Comparison of ENCODE assay signal across 23 cellular contexts in genomic region chr21:19244502-19245187, GRCh38.
DNase-seq lines count a peak whose midpoint lies in the region; ATAC-seq, FAIRE-seq and TF ChIP-seq lines count a peak whose summit lies in the region.
"Had no signal": no experiment of that assay in that cellular context is flagged by ENCODE, and none has a peak within 500 bp of the region (broad histone marks: within the 10 kb centered on the region; RNA-seq: fewer than 3 reads in every experiment).

No MANE protein-coding gene starts in this region.

- no peaks in the 10 kb centered on the region for H4K20me1 ChIP-seq in K562 (replicated peaks; ENCODE audit: control insufficient read depth, insufficient read depth, low read length)

- H3K27me3 ChIP-seq in K562 (ENCODE audit: control insufficient read depth in 2 of 2, insufficient read depth in 2 of 2, low read length in 2 of 2) (no peaks in the 10 kb centered on the region), neuronal stem cell (ENCODE audit: control insufficient read depth in 3 of 3, insufficient read depth in 3 of 3, low read depth in 1 of 3, low read length in 3 of 3) (no peaks in the 10 kb centered on the region)
- H3K27me3 ChIP-seq: BE2C had no signal

- H3K36me3 Mint-ChIP-seq in chondrocyte (ENCODE audit: low read depth), result no peaks in the 10 kb centered on the region
- H3K36me3 Mint-ChIP-seq: CD4-positive, CD25-positive, alpha-beta regulatory T cell had no signal

- WGBS in K562 (ENCODE audit: insufficient coverage, low coverage, missing lambda C conversion rate), result 15% methylated on average over 28 of the region's 28 CpGs
- WGBS in neuronal stem cell (ENCODE audit: extremely low coverage in 2 of 2, insufficient read length in 2 of 2, insufficient replicate concordance in 1 of 2), 2 donors, result no CpG with 5 or more reads among the region's 28 CpGs

- intact Hi-C loops in K562 (cut with micrococcal nuclease), result no loop called here

- H3K4me2 ChIP-seq in K562 (ENCODE audit: insufficient read depth, low read length) (no peak overlapping the region), neuronal stem cell (ENCODE audit: insufficient read depth, low read length, poor library complexity, severe bottlenecking) (no peak overlapping the region)
- H3K4me2 ChIP-seq: GM23338 had no signal

- H3K79me1 ChIP-seq in neuronal stem cell (ENCODE audit: low read depth, low read length), result no peaks in the 10 kb centered on the region

- peak overlapping the region; percentile 60 for H2BK12ac ChIP-seq in neuronal stem cell (ENCODE audit: low read length)

- no peak overlapping the region for H2AFZ ChIP-seq in K562 (ENCODE audit: low read depth, low read length)
- H2AFZ ChIP-seq in neuronal stem cell (ENCODE audit: low read length), result no peak overlapping the region
- H2AFZ ChIP-seq: GM23338 had no signal

- H3K4me3 ChIP-seq in K562, result no peak overlapping the region
- H3K4me3 ChIP-seq in neuronal stem cell (ENCODE audit: low read length in 2 of 2), result peak overlapping the region in 1 of 2 donors; percentile 31
- H3K4me3 ChIP-seq: GM12878, GM23338 had no signal

- H3K9me3 ChIP-seq in K562 (replicated peaks; ENCODE audit: control insufficient read depth, insufficient read depth, low read depth, low read length) (no peaks in the 10 kb centered on the region), neuronal stem cell (replicated peaks in 1 of 2; ENCODE audit: control insufficient read depth in 2 of 2, insufficient read depth in 1 of 2, low read depth in 1 of 2, low read length in 2 of 2) (peaks cover 3 to 5% of the 10 kb centered on the region in 2 donors)
- H3K9me3 ChIP-seq: BE2C had no signal

- H3K79me2 ChIP-seq in K562 (ENCODE audit: control insufficient read depth, insufficient read depth, low read length), result no peaks in the 10 kb centered on the region

- no peak overlapping the region for H3K18ac ChIP-seq in neuronal stem cell (ENCODE audit: low read length)

- no peaks in the 10 kb centered on the region for H3K27me3 Mint-ChIP-seq in chondrocyte (ENCODE audit: low read depth)
- H3K27me3 Mint-ChIP-seq: CD4-positive, CD25-positive, alpha-beta regulatory T cell; CD8-positive, alpha-beta memory T cell had no signal

- H3K14ac ChIP-seq in neuronal stem cell (ENCODE audit: low read length), result no peak overlapping the region

- no peak overlapping the region for H4K8ac ChIP-seq in neuronal stem cell (ENCODE audit: low read depth, low read length)

- H3K9me1 ChIP-seq in K562 (ENCODE audit: control insufficient read depth, insufficient read depth, low read length), result no peaks in the 10 kb centered on the region

- no peak overlapping the region for H3K27ac Mint-ChIP-seq in chondrocyte (ENCODE audit: unreplicated experiment)
- H3K27ac Mint-ChIP-seq: CD4-positive, CD25-positive, alpha-beta regulatory T cell; CD8-positive, alpha-beta memory T cell; GM23338 had no signal

- TF ChIP-seq POLR2A in K562 (conservative IDR thresholded peaks at IDR 0.05), result no peak

- in situ Hi-C loops in K562 (cut with MboI), result no loop called here

- no peak overlapping the region for H2BK5ac ChIP-seq in neuronal stem cell (ENCODE audit: low read length)

- TF ChIP-seq EP300 in K562 (IDR thresholded peaks at IDR 0.05; ENCODE audit: low read length), result no peak

- H3K23ac ChIP-seq in neuronal stem cell (ENCODE audit: low read depth, low read length, poor library complexity), result no peak overlapping the region

- DNase-seq in K562 (ENCODE audit: extremely low read depth in 1 of 4, low spot score in 3 of 4), result no peak
- peak; percentile 61 for DNase-seq in chondrocyte (ENCODE audit: low spot score)
- no peak for DNase-seq in neuronal stem cell (ENCODE audit: low spot score)
- peak; percentile 40 for DNase-seq in ureter (ENCODE audit: low spot score)
- DNase-seq in activated gamma-delta T cell treated with Interleukin-2 at 50 U/mL for 16 hours, result no peak
- no peak for DNase-seq in NCI-H1048 (lab: John Stamatoyannopoulos, UW)
- no peak for DNase-seq in stimulated activated CD4-positive, alpha-beta T cell treated with anti-CD3 and anti-CD28 coated beads, Interleukin-4, amount 100 ng/mL, for 1 hour
- DNase-seq: ACHN; BE2C; C1 segment of cervical spinal cord; CD4-positive, CD25-positive, alpha-beta regulatory T cell; CD8-positive, alpha-beta memory T cell; COR-L47; DMS 273 treated with DMSO at 0.1 percent for 48 hours; DMS53; DND-41; EL; HCEC 1CT had no signal

- no peak overlapping the region for H3K4me3 Mint-ChIP-seq in chondrocyte (ENCODE audit: unreplicated experiment)
- H3K4me3 Mint-ChIP-seq: CD4-positive, CD25-positive, alpha-beta regulatory T cell; CD8-positive, alpha-beta memory T cell; GM23338 had no signal

- no peak overlapping the region for H2AK5ac ChIP-seq in neuronal stem cell (ENCODE audit: low read depth, low read length)

- ATAC-seq in K562, result no peak
- ATAC-seq: GM12878, GM23338 had no signal

- POLR2A ChIA-PET in K562 (lab: Yijun Ruan, JAX), result interaction anchor here (1.5 kb wide), 1 partner anchor 12 kb away, joined by 4 read pairs; no protein-coding TSS in a partner anchor

- no peak for TF ChIP-seq RAD21 in K562 (CRISPR knock-in tag; conservative IDR thresholded peaks at IDR 0.05 in 1 of 2, IDR thresholded peaks at IDR 0.05 in 1 of 2)

- H3K4me1 ChIP-seq in K562 (replicated peaks in 1 of 2; ENCODE audit: control insufficient read depth in 2 of 2, insufficient read depth in 2 of 2, low read length in 2 of 2) (no peaks in the 10 kb centered on the region; a peak in 1 of 5 replicates), neuronal stem cell (ENCODE audit: control insufficient read depth in 2 of 2, insufficient read depth in 1 of 2, low read depth in 1 of 2, low read length in 2 of 2) (no peaks in the 10 kb centered on the region)
- H3K4me1 ChIP-seq: BE2C had no signal

- H3K4me1 Mint-ChIP-seq in chondrocyte (ENCODE audit: low read depth), result no peaks in the 10 kb centered on the region
- H3K4me1 Mint-ChIP-seq: CD4-positive, CD25-positive, alpha-beta regulatory T cell; CD8-positive, alpha-beta memory T cell; GM23338 had no signal

- H3K36me3 ChIP-seq in K562 (ENCODE audit: control insufficient read depth, insufficient read depth, low read length) (no peaks in the 10 kb centered on the region), neuronal stem cell (replicated peaks in 1 of 2; ENCODE audit: control insufficient read depth in 2 of 2, insufficient read depth in 2 of 2, low read length in 2 of 2) (no peaks in the 10 kb centered on the region)
- H3K36me3 ChIP-seq: BE2C had no signal

- H3K27ac ChIP-seq in K562 (ENCODE audit: extremely low read depth, low read depth, low read length) (no peak overlapping the region), neuronal stem cell (replicated peaks; ENCODE audit: low read length) (no peak overlapping the region)

- no peak overlapping the region for H3K9ac ChIP-seq in K562 (ENCODE audit: insufficient read depth in 1 of 2, low read depth in 2 of 2, low read length in 2 of 2)
- H3K9ac ChIP-seq in neuronal stem cell (ENCODE audit: low read depth, low read length, poor library complexity), result no peak overlapping the region

- no peak overlapping the region for H2BK120ac ChIP-seq in neuronal stem cell (ENCODE audit: low read depth, low read length)

- no peak for FAIRE-seq in K562 (lab: Jason Lieb, UNC)
- FAIRE-seq: A204.1, GM12878, GM19239, H54 had no signal

- peaks cover 18% of the 10 kb centered on the region for H3K9me3 Mint-ChIP-seq in chondrocyte (ENCODE audit: low read depth)

- H2BK15ac ChIP-seq in neuronal stem cell (ENCODE audit: low read length), result no peak overlapping the region

- no peak overlapping the region for H3K4ac ChIP-seq in neuronal stem cell (ENCODE audit: low read length)

- no peak overlapping the region for H4K91ac ChIP-seq in neuronal stem cell (ENCODE audit: low read depth, low read length, poor library complexity)

- TF ChIP-seq CTCF in K562 (IDR thresholded peaks at IDR 0.05 in 2 of 3, conservative IDR thresholded peaks at IDR 0.05 in 1 of 3; ENCODE audit: insufficient read depth in 2 of 3, low read depth in 1 of 3, low read length in 3 of 3), result no peak
- no peak for TF ChIP-seq CTCF in chondrocyte (IDR thresholded peaks at IDR 0.05)

- no TSS peak for BruUV-seq in K562 (replicated peaks; lab: Mats Ljungman, UMichigan)

- CTCF ChIA-PET in K562 (lab: Yijun Ruan, JAX; ENCODE audit: low intra/inter-chr PET ratio), result interaction anchor here (0.7 kb wide), 1 partner anchor 176 kb away, joined by 3 read pairs; no protein-coding TSS in a partner anchor

TF ChIP-seq in K562, 482 proteins besides CTCF, POLR2A, EP300 and RAD21 (continues in another document):
- TF ChIP-seq ZC3H11A (IDR thresholded peaks at IDR 0.05; ENCODE audit: low read depth, low read length), result no peak
- TF ChIP-seq STAT5B (CRISPR knock-in tag; IDR thresholded peaks at IDR 0.05), result no peak
- no peak for TF ChIP-seq SAFB2 (IDR thresholded peaks at IDR 0.05; ENCODE audit: borderline replicate concordance, low read depth, low read length, severe bottlenecking)
- TF ChIP-seq SRSF7 (optimal IDR thresholded peaks at IDR 0.05; ENCODE audit: low read depth, low read length), result no peak
- no peak for TF ChIP-seq JUND (IDR thresholded peaks at IDR 0.05; ENCODE audit: borderline replicate concordance, low read depth, low read length)
- no peak for TF ChIP-seq JUND (tag; IDR thresholded peaks at IDR 0.05; ENCODE audit: borderline replicate concordance, low read depth, low read length)
- no peak for TF ChIP-seq GTF2E2 (tag; IDR thresholded peaks at IDR 0.05)
- TF ChIP-seq BCOR (IDR thresholded peaks at IDR 0.05), result 0 out of 2 replicates have a peak, but pooled peaks have one; percentile 24
- no peak for TF ChIP-seq ZSCAN32 (CRISPR knock-in tag; IDR thresholded peaks at IDR 0.05)
- TF ChIP-seq ZNF740 (CRISPR knock-in tag; IDR thresholded peaks at IDR 0.05), result no peak
- TF ChIP-seq ZNF740 (tag; IDR thresholded peaks at IDR 0.05), result no peak

Comparison
In these comparisons a context has a peak if more than half of its experiments do, and no peak if none do; other contexts are left out.
1. DNase-seq: peak in chondrocyte (single experiment) and ureter (single experiment); none in K562 (0 of 4), neuronal stem cell (single experiment), activated gamma-delta T cell treated with Interleukin-2 at 50 U/mL for 16 hours (single experiment), NCI-H1048 (single experiment) and stimulated activated CD4-positive, alpha-beta T cell treated with anti-CD3 and anti-CD28 coated beads, Interleukin-4, amount 100 ng/mL, for 1 hour (single experiment).